ENCODE assay signal across 12 cellular contexts in genomic region chr14:102927346-102927877, GRCh38. TPM values are rescaled to one million over a fixed set of nuclear protein-coding genes. Genes with fewer than 3 reads are reported as not detected.
DNase-seq lines count a peak whose midpoint lies in the region; ATAC-seq and TF ChIP-seq lines count a peak whose summit lies in the region.
"Had no signal": no experiment of that assay in that cellular context is flagged by ENCODE, and none has a peak within 500 bp of the region (broad histone marks: within the 10 kb centered on the region; RNA-seq: fewer than 3 reads in every experiment).

No MANE protein-coding gene starts in this region.

- peak overlapping the region; percentile 43 for H3K4me3 ChIP-seq in effector memory CD4-positive, alpha-beta T cell (ENCODE audit: insufficient read depth, low read depth, low read length, poor library complexity, severe bottlenecking)
- H3K4me3 ChIP-seq in mucosa of descending colon (peak overlapping the region; percentile 16), transverse colon (peak overlapping the region in 3 of 4 donors; percentile 51 to 63 (median 54))
- H3K4me3 ChIP-seq: HAP-1 had no signal

- WGBS in transverse colon (ENCODE audit: low coverage in 1 of 2), 2 donors: 40 to 47% methylated on average over 3 to 19 of the region's 19 CpGs

- intact Hi-C loops in activated CD8-positive, alpha-beta T cell treated with anti-CD3 and anti-CD28 coated beads for 36 hours (cut with micrococcal nuclease): no loop called here
- intact Hi-C loops in mucosa of descending colon (cut with DNase I, micrococcal nuclease) (loop anchor here in 1 of 2 donors (10.0 kb wide), 1 partner anchor 153 kb away; the partner anchor contains the start of gene TRAF3), transverse colon (cut with DNase I; ENCODE audit: low total_unique reads) (no loop called here)

- H3K27me3 ChIP-seq in effector memory CD4-positive, alpha-beta T cell (replicated peaks; ENCODE audit: control insufficient read depth, insufficient read depth, low read length, poor library complexity, severe bottlenecking): peaks cover 17% of the 10 kb centered on the region
- H3K27me3 ChIP-seq in transverse colon: peaks cover 63% of the 10 kb centered on the region

- H3K27ac ChIP-seq in effector memory CD4-positive, alpha-beta T cell (ENCODE audit: insufficient read depth, low read length, poor library complexity, severe bottlenecking): no peak overlapping the region
- peak overlapping the region; percentile 88 to 95 (median 92) for H3K27ac ChIP-seq in transverse colon

- CTCF ChIA-PET in activated CD8-positive, alpha-beta T cell treated with anti-CD3 and anti-CD28 coated beads for 36 hours (lab: Charles Lee): no interaction called here
- CTCF ChIA-PET in activated CD8-positive, alpha-beta T cell treated with anti-CD3 and anti-CD28 coated beads, Interleukin-2, amount 10 ng/mL, durations not matched to agents 7 days and 5 days (lab: Charles Lee): interaction anchor here (1.4 kb wide), 1 partner anchor 233 kb away, joined by 4 read pairs; no protein-coding TSS in a partner anchor

- TF ChIP-seq EP300 in transverse colon (IDR thresholded peaks at IDR 0.05; ENCODE audit: low read depth): peak; percentile 89

- in situ Hi-C loops in transverse colon (cut with MboI; ENCODE audit: low pct_ligation_motif_present in 1 of 4, low pct_unique_long_range_greater_than_20kb in 1 of 4, low sequenced_read_pairs in 3 of 4): no loop called here

- H3K9me3 Mint-ChIP-seq in activated CD8-positive, alpha-beta T cell treated with anti-CD3 and anti-CD28 coated beads for 36 hours: no peaks in the 10 kb centered on the region
- no peaks in the 10 kb centered on the region for H3K9me3 Mint-ChIP-seq in activated CD8-positive, alpha-beta T cell treated with anti-CD3 and anti-CD28 coated beads, Interleukin-2, amount 10 ng/mL, durations not matched to agents 7 days and 5 days (ENCODE audit: insufficient read depth)

- H3K36me3 Mint-ChIP-seq in activated CD8-positive, alpha-beta T cell treated with anti-CD3 and anti-CD28 coated beads for 36 hours (ENCODE audit: low read depth): no peaks in the 10 kb centered on the region
- H3K36me3 Mint-ChIP-seq in activated CD8-positive, alpha-beta T cell treated with anti-CD3 and anti-CD28 coated beads, Interleukin-2, amount 10 ng/mL, durations not matched to agents 7 days and 5 days (ENCODE audit: low read depth): no peaks in the 10 kb centered on the region

- H3K27me3 Mint-ChIP-seq in activated CD8-positive, alpha-beta T cell treated with anti-CD3 and anti-CD28 coated beads for 36 hours: peaks cover 30% of the 10 kb centered on the region
- H3K27me3 Mint-ChIP-seq in activated CD8-positive, alpha-beta T cell treated with anti-CD3 and anti-CD28 coated beads, Interleukin-2, amount 10 ng/mL, durations not matched to agents 7 days and 5 days (ENCODE audit: low read depth): peaks cover 42% of the 10 kb centered on the region

- POLR2A ChIA-PET in activated CD8-positive, alpha-beta T cell treated with anti-CD3 and anti-CD28 coated beads for 36 hours (lab: Charles Lee): no interaction called here
- POLR2A ChIA-PET in activated CD8-positive, alpha-beta T cell treated with anti-CD3 and anti-CD28 coated beads, Interleukin-2, amount 10 ng/mL, durations not matched to agents 7 days and 5 days (lab: Charles Lee): interaction anchor here (0.7 kb wide), 1 partner anchor 59 kb away, joined by 3 read pairs; no protein-coding TSS in a partner anchor

- no peak for DNase-seq in activated CD8-positive, alpha-beta T cell treated with anti-CD3 and anti-CD28 coated beads for 36 hours
- DNase-seq in activated CD8-positive, alpha-beta T cell treated with anti-CD3 and anti-CD28 coated beads, Interleukin-2, amount 10 ng/mL, durations not matched to agents 7 days and 5 days: no peak
- DNase-seq in effector memory CD4-positive, alpha-beta T cell: no peak
- DNase-seq in mucosa of descending colon (peak; percentile 91 to 94 (median 93)), transverse colon (peak; percentile 92), cerebellar nuclear complex (lab: John Stamatoyannopoulos, UW) (no peak)
- DNase-seq in stimulated activated CD4-positive, alpha-beta T cell treated with anti-CD3 and anti-CD28 coated beads, Interleukin-4, amount 100 ng/mL, for 4 hours: no peak
- DNase-seq: 8988T, NCI-H524 treated with DMSO at 0.1 percent for 48 hours had no signal

- TF ChIP-seq POLR2A in transverse colon (IDR thresholded peaks at IDR 0.05): peak; percentile 91

- no peaks in the 10 kb centered on the region for H3K9me3 ChIP-seq in effector memory CD4-positive, alpha-beta T cell (ENCODE audit: control insufficient read depth, low read length)
- H3K9me3 ChIP-seq in mucosa of descending colon (no peaks in the 10 kb centered on the region), transverse colon (no peaks in the 10 kb centered on the region)
- H3K9me3 ChIP-seq: HAP-1 had no signal

- no peaks in the 10 kb centered on the region for H3K36me3 ChIP-seq in effector memory CD4-positive, alpha-beta T cell (ENCODE audit: control insufficient read depth, insufficient read depth, low read length)
- H3K36me3 ChIP-seq in mucosa of descending colon (ENCODE audit: low read depth) (no peaks in the 10 kb centered on the region), transverse colon (no peaks in the 10 kb centered on the region)
- H3K36me3 ChIP-seq: HAP-1 had no signal

- ATAC-seq in activated CD8-positive, alpha-beta T cell treated with anti-CD3 and anti-CD28 coated beads for 36 hours: no peak
- no peak for ATAC-seq in activated CD8-positive, alpha-beta T cell treated with anti-CD3 and anti-CD28 coated beads, Interleukin-2, amount 10 ng/mL, durations not matched to agents 7 days and 5 days
- ATAC-seq in mucosa of descending colon: peak; percentile 69
- ATAC-seq in HG03175 (IDR thresholded peaks at IDR 0.05; ENCODE audit: unreplicated experiment): no peak

- TF ChIP-seq CTCF in activated CD8-positive, alpha-beta T cell treated with anti-CD3 and anti-CD28 coated beads for 36 hours (IDR thresholded peaks at IDR 0.05): no peak
- no peak for TF ChIP-seq CTCF in mucosa of descending colon (IDR thresholded peaks at IDR 0.05)
- no peak for TF ChIP-seq CTCF in transverse colon (IDR thresholded peaks at IDR 0.05)

- no peak overlapping the region for H3K27ac Mint-ChIP-seq in activated CD8-positive, alpha-beta T cell treated with anti-CD3 and anti-CD28 coated beads for 36 hours
- H3K27ac Mint-ChIP-seq in activated CD8-positive, alpha-beta T cell treated with anti-CD3 and anti-CD28 coated beads, Interleukin-2, amount 10 ng/mL, durations not matched to agents 7 days and 5 days: no peak overlapping the region

- peaks cover 11% of the 10 kb centered on the region for H3K4me1 Mint-ChIP-seq in activated CD8-positive, alpha-beta T cell treated with anti-CD3 and anti-CD28 coated beads for 36 hours (ENCODE audit: low read depth)
- H3K4me1 Mint-ChIP-seq in activated CD8-positive, alpha-beta T cell treated with anti-CD3 and anti-CD28 coated beads, Interleukin-2, amount 10 ng/mL, durations not matched to agents 7 days and 5 days (ENCODE audit: low read depth): peaks cover 5% of the 10 kb centered on the region

- H3K4me3 Mint-ChIP-seq in activated CD8-positive, alpha-beta T cell treated with anti-CD3 and anti-CD28 coated beads for 36 hours: peak overlapping the region; percentile 36
- no peak overlapping the region for H3K4me3 Mint-ChIP-seq in activated CD8-positive, alpha-beta T cell treated with anti-CD3 and anti-CD28 coated beads, Interleukin-2, amount 10 ng/mL, durations not matched to agents 7 days and 5 days

- H3K4me1 ChIP-seq in effector memory CD4-positive, alpha-beta T cell (ENCODE audit: control insufficient read depth, insufficient read depth, low read length, poor library complexity, severe bottlenecking): peaks cover 34% of the 10 kb centered on the region
- H3K4me1 ChIP-seq in mucosa of descending colon (ENCODE audit: low read depth): peaks cover 31% of the 10 kb centered on the region
- H3K4me1 ChIP-seq in transverse colon: peaks cover 6 to 54% (median 42%) of the 10 kb centered on the region in 4 donors
- H3K4me1 ChIP-seq: HAP-1 had no signal

RNA-seq across cellular contexts. Expression of gene AMN, which starts 4.9 kb away (rescaled TPM):
- 1 to 10 TPM; 1.0 to 1.4 TPM for total RNA-seq in activated CD8-positive, alpha-beta T cell treated with anti-CD3 and anti-CD28 coated beads for 36 hours
- total RNA-seq in activated CD8-positive, alpha-beta T cell treated with anti-CD3 and anti-CD28 coated beads, Interleukin-2, amount 10 ng/mL, durations not matched to agents 7 days and 5 days: under 1 TPM; 0.91 to 0.95 TPM
- total RNA-seq in mucosa of descending colon (100 to 1,000 TPM; 128 to 486 (median 198) TPM), transverse colon (100 to 1,000 TPM; 306 to 597 (median 420) TPM)
- total RNA-seq: G401 had no signal

Comparison
In these comparisons a context has a peak if more than half of its experiments do, and no peak if none do; other contexts are left out.
1. DNase-seq: peak in mucosa of descending colon (3 of 3) and transverse colon (single experiment); none in activated CD8-positive, alpha-beta T cell treated with anti-CD3 and anti-CD28 coated beads for 36 hours (single experiment), activated CD8-positive, alpha-beta T cell treated with anti-CD3 and anti-CD28 coated beads, Interleukin-2, amount 10 ng/mL, durations not matched to agents 7 days and 5 days (single experiment), effector memory CD4-positive, alpha-beta T cell (0 of 3), cerebellar nuclear complex (0 of 2) and stimulated activated CD4-positive, alpha-beta T cell treated with anti-CD3 and anti-CD28 coated beads, Interleukin-4, amount 100 ng/mL, for 4 hours (0 of 2).
2. RNA of gene AMN, which starts 4.9 kb away (total RNA-seq): 306 to 597 TPM in transverse colon and 128 to 486 TPM in mucosa of descending colon; 1.0 to 1.4 TPM in activated CD8-positive, alpha-beta T cell treated with anti-CD3 and anti-CD28 coated beads for 36 hours and 0.91 to 0.95 TPM in activated CD8-positive, alpha-beta T cell treated with anti-CD3 and anti-CD28 coated beads, Interleukin-2, amount 10 ng/mL, durations not matched to agents 7 days and 5 days; every median in the first group is over 10 times any median in the second.
3. Peak in every context shown above with its lines, with median percentiles within 50 percentile points of each other: H3K4me3 ChIP-seq.